8 cellular contexts compared by ENCODE assay signal in genomic region chr20:6051505-6051904, GRCh38. TPM values are rescaled to one million over a fixed set of nuclear protein-coding genes. Genes with fewer than 3 reads are reported as not detected.
DNase-seq lines count a peak whose midpoint lies in the region; ATAC-seq and TF ChIP-seq lines count a peak whose summit lies in the region.
"Had no signal": no experiment of that assay in that cellular context is flagged by ENCODE, and none has a peak within 500 bp of the region (broad histone marks: within the 10 kb centered on the region; RNA-seq: fewer than 3 reads in every experiment).

No MANE protein-coding gene starts in this region.

- no peaks in the 10 kb centered on the region for H4K20me1 ChIP-seq in GM23248 (ENCODE audit: insufficient read depth)

- no peaks in the 10 kb centered on the region for H3K36me3 ChIP-seq in GM23248 (ENCODE audit: low read depth)
- no peaks in the 10 kb centered on the region for H3K36me3 ChIP-seq in NT2/D1 (ENCODE audit: insufficient read depth, insufficient read length, low read length)
- H3K36me3 ChIP-seq in mucosa of descending colon (ENCODE audit: low read depth), result no peaks in the 10 kb centered on the region

- in situ Hi-C loops in GM23248 (cut with MboI), result no loop called here

- H3K4me3 Mint-ChIP-seq in progenitor cell of endocrine pancreas (ENCODE audit: low read depth), result peak overlapping the region; percentile 72

- peaks cover 22% of the 10 kb centered on the region for H3K4me1 Mint-ChIP-seq in progenitor cell of endocrine pancreas (ENCODE audit: low read depth)

- H3K9me3 ChIP-seq in GM23248 (ENCODE audit: low read depth) (no peaks in the 10 kb centered on the region), NT2/D1 (ENCODE audit: insufficient read depth, low read length) (no peaks in the 10 kb centered on the region), mucosa of descending colon (no peaks in the 10 kb centered on the region)

- no peaks in the 10 kb centered on the region for H3K9me2 ChIP-seq in GM23248 (ENCODE audit: insufficient read depth)

- TF ChIP-seq CTCF in fibroblast of mammary gland (conservative IDR thresholded peaks at IDR 0.05; ENCODE audit: control insufficient read depth, insufficient read depth, low read depth, low read length), result no peak
- no peak for TF ChIP-seq CTCF in progenitor cell of endocrine pancreas (IDR thresholded peaks at IDR 0.05; ENCODE audit: unreplicated experiment)
- no peak for TF ChIP-seq CTCF in mucosa of descending colon (IDR thresholded peaks at IDR 0.05)

- H3K9me3 Mint-ChIP-seq in progenitor cell of endocrine pancreas (ENCODE audit: low read depth), result no peaks in the 10 kb centered on the region

- no peak overlapping the region for H3K27ac Mint-ChIP-seq in progenitor cell of endocrine pancreas

- WGBS in GM23248 (ENCODE audit: low coverage in 1 of 2, low lambda C conversion rate in 2 of 2, missing lambda C conversion rate in 2 of 2), 2 experiments, result 27 to 33% methylated on average over 5 of the region's 5 CpGs

- H3K79me2 ChIP-seq in GM23248 (ENCODE audit: insufficient read depth), result no peaks in the 10 kb centered on the region

- peak overlapping the region; percentile 70 for H2AFZ ChIP-seq in GM23248

- H3F3A ChIP-seq in GM23248 (ENCODE audit: insufficient read depth), result 0 out of 2 replicates have a peak, but pooled peaks cover 7% of the 10 kb centered on the region

- H3K9ac ChIP-seq in GM23248 (peak overlapping the region; percentile 29; the same call in 1 of the 2 replicates), NT2/D1 (ENCODE audit: insufficient read length, low read depth) (peak overlapping the region; percentile 77)

- ATAC-seq in mucosa of descending colon, result no peak

- DNase-seq in GM23248 (peak; percentile 87), NT2/D1 (ENCODE audit: low read depth, low spot score) (no peak), fibroblast of mammary gland (ENCODE audit: low read depth) (peak; percentile 58), progenitor cell of endocrine pancreas (ENCODE audit: low spot score, unreplicated experiment) (no peak), nucleus accumbens (lab: John Stamatoyannopoulos, UW) (no peak), middle frontal gyrus (ENCODE audit: extremely low spot score, low spot score) (no peak), mucosa of descending colon (no peak)
- DNase-seq: NCI-H2029 treated with DMSO at 0.1 percent for 48 hours had no signal

- peak overlapping the region; percentile 84 for H3K4me2 ChIP-seq in GM23248 (ENCODE audit: unreplicated experiment)

- H3K4me3 ChIP-seq in GM23248 (peak overlapping the region; percentile 66), NT2/D1 (ENCODE audit: insufficient read length, low read depth) (peak overlapping the region; percentile 45), fibroblast of mammary gland (ENCODE audit: control insufficient read depth, low read depth, low read length) (no peak overlapping the region), mucosa of descending colon (no peak overlapping the region)

- intact Hi-C loops in mucosa of descending colon (cut with DNase I, micrococcal nuclease), result no loop called here

- H3K27me3 ChIP-seq in GM23248 (replicated peaks; ENCODE audit: insufficient read depth) (peaks cover 5% of the 10 kb centered on the region), NT2/D1 (ENCODE audit: insufficient read depth, insufficient read length) (peaks cover 44% of the 10 kb centered on the region)

- peaks cover 5% of the 10 kb centered on the region for H3K36me3 Mint-ChIP-seq in progenitor cell of endocrine pancreas (ENCODE audit: insufficient read depth)

- peaks cover 8% of the 10 kb centered on the region for H3K4me1 ChIP-seq in GM23248 (ENCODE audit: insufficient read depth)
- peaks cover 5% of the 10 kb centered on the region for H3K4me1 ChIP-seq in NT2/D1 (ENCODE audit: insufficient read depth, insufficient read length)
- H3K4me1 ChIP-seq in mucosa of descending colon (ENCODE audit: low read depth), result peaks cover 2% of the 10 kb centered on the region

- H3K27me3 Mint-ChIP-seq in progenitor cell of endocrine pancreas, result peaks cover 33% of the 10 kb centered on the region

- H3K27ac ChIP-seq in GM23248, result no peak overlapping the region

RNA-seq across cellular contexts. Expression of gene LRRN4, which starts 2.4 kb away (rescaled TPM):
- not detected in 2 replicates for total RNA-seq in GM23248 (2014; rRNA removed; shearing (Covaris generic))
- not detected in 2 replicates for polyA plus RNA-seq in GM23248 (2016; fragmentation: Nextera tagmentation; extraction: Ambion mirVana)
- total RNA-seq in progenitor cell of endocrine pancreas (5.6 and 7.7 TPM in 2 replicates), mucosa of descending colon (not detected)

RNA-seq across cellular contexts. Expression of gene CRLS1, which starts 45.6 kb away (rescaled TPM):
- 50.3 and 51.0 TPM in 2 replicates for total RNA-seq in GM23248 (2014; rRNA removed; shearing (Covaris generic))
- polyA plus RNA-seq in GM23248 (2016; fragmentation: Nextera tagmentation; extraction: Ambion mirVana), result 44.3 and 46.3 TPM in 2 replicates
- total RNA-seq in progenitor cell of endocrine pancreas (44.8 TPM in 2 replicates), mucosa of descending colon (10 to 100 TPM; 36.7 to 56.2 (median 41.8) TPM)

Comparison
In these comparisons a context has a peak if more than half of its experiments do, and no peak if none do; other contexts are left out.
1. DNase-seq: peak in GM23248 (single experiment) and fibroblast of mammary gland (single experiment); none in NT2/D1 (single experiment), progenitor cell of endocrine pancreas (single experiment), nucleus accumbens (0 of 56), middle frontal gyrus (single experiment) and mucosa of descending colon (0 of 3).
2. H3K4me3 ChIP-seq: peak in GM23248 (single experiment) and NT2/D1 (single experiment); none in fibroblast of mammary gland (single experiment) and mucosa of descending colon (single experiment).